ENCODE assay signal across 20 cellular contexts in the genomic region with DNA sequence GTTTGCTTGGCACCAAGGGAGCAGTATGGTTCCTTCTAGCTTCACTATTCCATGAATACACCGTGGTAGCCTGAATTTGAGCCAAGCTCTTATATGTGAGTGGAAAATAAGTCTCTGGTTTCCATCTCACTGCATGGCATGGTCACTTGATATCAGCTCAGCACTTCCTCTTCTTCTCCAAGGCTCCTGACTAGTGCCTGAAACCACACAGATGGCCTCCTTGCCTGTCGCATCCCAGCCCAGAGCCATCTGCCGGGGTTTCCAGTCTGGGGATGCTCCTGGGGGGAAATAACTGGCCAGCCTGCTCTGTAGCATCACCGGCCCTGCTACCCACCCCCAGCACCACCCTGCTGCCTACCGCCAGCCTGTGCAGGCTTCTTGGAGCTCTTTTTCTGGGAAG. TPM values are rescaled to one million over a fixed set of nuclear protein-coding genes. Genes with fewer than 3 reads are reported as not detected.
DNase-seq lines count a peak whose midpoint lies in the region; ATAC-seq, FAIRE-seq and TF ChIP-seq lines count a peak whose summit lies in the region.
"Had no signal": no experiment of that assay in that cellular context is flagged by ENCODE, and none has a peak within 500 bp of the region (broad histone marks: within the 10 kb centered on the region; RNA-seq: fewer than 3 reads in every experiment).

No MANE protein-coding gene starts in this region.

- no TSS peak for BruUV-seq in K562 (replicated peaks; lab: Mats Ljungman, UMichigan)

- no peak for TF ChIP-seq POLR2A in K562 (conservative IDR thresholded peaks at IDR 0.05)

- TF ChIP-seq EP300 in K562 (IDR thresholded peaks at IDR 0.05; ENCODE audit: low read length) = no peak

- no peaks in the 10 kb centered on the region for H4K20me1 ChIP-seq in K562 (replicated peaks; ENCODE audit: control insufficient read depth, insufficient read depth, low read length)

- no peaks in the 10 kb centered on the region for H3K79me2 ChIP-seq in K562 (ENCODE audit: control insufficient read depth, insufficient read depth, low read length)

- WGBS in K562 (ENCODE audit: insufficient coverage, low coverage, missing lambda C conversion rate) = 0% methylated on average over 5 of the region's 5 CpGs

- FAIRE-seq in K562 (lab: Jason Lieb, UNC) = no peak
- FAIRE-seq: GM12878 had no signal

- no peak for TF ChIP-seq CTCF in K562 (IDR thresholded peaks at IDR 0.05 in 2 of 3, conservative IDR thresholded peaks at IDR 0.05 in 1 of 3; ENCODE audit: insufficient read depth in 2 of 3, low read depth in 1 of 3, low read length in 3 of 3)

- no peak overlapping the region for H3K4me2 ChIP-seq in K562 (ENCODE audit: insufficient read depth, low read length)
- H3K4me2 ChIP-seq: KMS-11 had no signal

- CTCF ChIA-PET in K562 (lab: Yijun Ruan, JAX; ENCODE audit: low intra/inter-chr PET ratio) = no interaction called here

- 0 out of 5 replicates have a peak, but pooled peaks cover 0 to 5% of the 10 kb centered on the region in 2 experiments for H3K27me3 ChIP-seq in K562 (ENCODE audit: control insufficient read depth in 2 of 2, insufficient read depth in 2 of 2, low read length in 2 of 2)
- H3K27me3 ChIP-seq: BE2C, Peyer's patch had no signal

- no peak overlapping the region for H3K4me3 ChIP-seq in K562
- H3K4me3 ChIP-seq: GM12878, Peyer's patch had no signal

- in situ Hi-C loops in K562 (cut with MboI) = no loop called here

- H3K36me3 ChIP-seq in K562 (ENCODE audit: control insufficient read depth, insufficient read depth, low read length) = no peaks in the 10 kb centered on the region
- H3K36me3 ChIP-seq: BE2C, Peyer's patch had no signal

- H3K9ac ChIP-seq in K562 (ENCODE audit: insufficient read depth in 1 of 2, low read depth in 2 of 2, low read length in 2 of 2) = no peak overlapping the region
- H3K9ac ChIP-seq: KMS-11 had no signal

- H3K4me1 ChIP-seq in K562 (replicated peaks in 1 of 2; ENCODE audit: control insufficient read depth in 2 of 2, insufficient read depth in 2 of 2, low read length in 2 of 2) = no peaks in the 10 kb centered on the region
- H3K4me1 ChIP-seq: Peyer's patch had no signal

- peak; percentile 66 for DNase-seq in DMS 273 treated with DMSO at 0.1 percent for 48 hours (lab: John Stamatoyannopoulos, UW)
- DNase-seq in NCI-H1694 treated with DMSO at 0.1 percent for 48 hours (lab: John Stamatoyannopoulos, UW) = peak; percentile 46
- DNase-seq in OCI-M1 (lab: John Stamatoyannopoulos, UW) = peak; percentile 42
- no peak for DNase-seq in K562 (ENCODE audit: extremely low read depth in 1 of 4, low spot score in 3 of 4)
- DNase-seq in NCI-H1105 treated with DMSO at 0.1 percent for 48 hours (lab: John Stamatoyannopoulos, UW) = no peak
- DNase-seq in kidney tubule cell (ENCODE audit: low spot score) = no peak
- DNase-seq: BE2C; DND-41; H9; HFFc6; NCI-H1105; NCI-H2081 treated with DMSO at 0.1 percent for 48 hours; NCI-H226; NCI-H510A treated with DMSO at 0.1 percent for 48 hours; NK-92 treated with Interleukin-12 subunit alpha and Interleukin-12 subunit beta, amount 100 ng/mL, for 24 hours; Peyer's patch had no signal

- POLR2A ChIA-PET in K562 (lab: Yijun Ruan, JAX) = no interaction called here

- ATAC-seq in K562 (no peak), GM19395 (IDR thresholded peaks at IDR 0.05; ENCODE audit: unreplicated experiment) (no peak)
- ATAC-seq: GM12878 had no signal

- no peaks in the 10 kb centered on the region for H3K9me3 ChIP-seq in K562 (replicated peaks; ENCODE audit: control insufficient read depth, insufficient read depth, low read depth, low read length)
- H3K9me3 ChIP-seq: BE2C, Peyer's patch had no signal

- H2AFZ ChIP-seq in K562 (ENCODE audit: low read depth, low read length) = no peak overlapping the region

- intact Hi-C loops in K562 (cut with micrococcal nuclease) = no loop called here

- no peak overlapping the region for H3K27ac ChIP-seq in K562 (ENCODE audit: extremely low read depth, low read depth, low read length)
- H3K27ac ChIP-seq: KMS-11, Peyer's patch had no signal

- H3K9me1 ChIP-seq in K562 (ENCODE audit: control insufficient read depth, insufficient read depth, low read length) = no peaks in the 10 kb centered on the region

- TF ChIP-seq RAD21 in K562 (CRISPR knock-in tag; conservative IDR thresholded peaks at IDR 0.05 in 1 of 2, IDR thresholded peaks at IDR 0.05 in 1 of 2) = no peak

TF ChIP-seq in K562, 482 proteins besides CTCF, POLR2A, EP300 and RAD21:
- TF ChIP-seq CREB1 (IDR thresholded peaks at IDR 0.05) (no peak), CREB1 (CRISPR knock-in tag; IDR thresholded peaks at IDR 0.05) (no peak), SPI1 (IDR thresholded peaks at IDR 0.05; ENCODE audit: borderline replicate concordance, low read depth, low read length) (peak; percentile 62; the same call in 1 of the 2 replicates), BHLHE40 (IDR thresholded peaks at IDR 0.05; ENCODE audit: low read length) (no peak)

RNA-seq across cellular contexts. Expression of a gene that starts 7.7 kb away (rescaled TPM):
- total RNA-seq in K562 (2011; cell fraction: chromatin; rRNA removed; ENCODE audit: low replicate concordance) = not detected in 2 replicates
- not detected in 2 replicates for total RNA-seq in K562 (2011; cell fraction: nucleolus; rRNA removed)
- not detected in 2 replicates for total RNA-seq in K562 (2011; cell fraction: nucleoplasm; rRNA removed)
- total RNA-seq in K562 (2014; rRNA removed) = not detected in 2 replicates
- total RNA-seq in K562 (2014; rRNA removed; fragmentation: Illumina TruSeq; extraction: Trizol) = not detected in 2 replicates
- not detected in 2 replicates for total RNA-seq in K562 (2015; rRNA removed; fragmentation: Illumina TruSeq; extraction: Trizol)
- total RNA-seq in K562 (2021) = not detected in 2 replicates
- polyA plus RNA-seq in K562 (2011; rRNA removed) = not detected in 2 replicates
- not detected in 2 replicates for polyA plus RNA-seq in K562 (2011; cell fraction: cytosol; rRNA removed)
- not detected in 2 replicates for polyA plus RNA-seq in K562 (2011; cell fraction: nucleus; rRNA removed)
- 0.03 TPM in 1 of 2 replicates, not detected in the other for polyA plus RNA-seq in K562 (2012)
- polyA plus RNA-seq in K562 (2014; fragmentation: Illumina TruSeq; extraction: Trizol) = not detected in 2 replicates
- polyA plus RNA-seq in K562 (2014; fragmentation: Nextera tagmentation; extraction: Ambion mirVana) = not detected
- 0.05 TPM in 1 of 2 replicates, not detected in the other for polyA plus RNA-seq in K562 (2014; rRNA removed)
- not detected in 2 replicates for polyA minus RNA-seq in K562 (2011; rRNA and poly(A)+ RNA removed)
- not detected in 2 replicates for polyA minus RNA-seq in K562 (2011; cell fraction: cytosol; rRNA and poly(A)+ RNA removed)
- not detected in 2 replicates for polyA minus RNA-seq in K562 (2011; cell fraction: nucleus; rRNA and poly(A)+ RNA removed)
- total RNA-seq: GM12878; T-helper 1 cell treated with Interleukin-12 subunit alpha and Interleukin-12 subunit beta and Interleukin-4 antibody, amounts not matched to agents 30 ng/mL and 1 ng/mL, for 36 hours had no signal
- polyA plus RNA-seq: GM12878 had no signal

RNA-seq across cellular contexts. Expression of a gene that starts 32.3 kb away (rescaled TPM):
- 87.7 and 109 TPM in 2 replicates for total RNA-seq in K562 (2011; cell fraction: chromatin; rRNA removed; ENCODE audit: low replicate concordance)
- total RNA-seq in K562 (2011; cell fraction: nucleolus; rRNA removed) = 50.2 and 58.3 TPM in 2 replicates
- 72.6 and 98.8 TPM in 2 replicates for total RNA-seq in K562 (2011; cell fraction: nucleoplasm; rRNA removed)
- total RNA-seq in K562 (2014; rRNA removed) = 12.4 and 15.6 TPM in 2 replicates
- 11.5 and 12.4 TPM in 2 replicates for total RNA-seq in K562 (2014; rRNA removed; fragmentation: Illumina TruSeq; extraction: Trizol)
- total RNA-seq in K562 (2015; rRNA removed; fragmentation: Illumina TruSeq; extraction: Trizol) = 10.2 and 10.6 TPM in 2 replicates
- 21.8 and 22.6 TPM in 2 replicates for total RNA-seq in K562 (2021)
- polyA plus RNA-seq in K562 (2011; rRNA removed) = 27.9 and 29.7 TPM in 2 replicates
- 23.3 and 29.8 TPM in 2 replicates for polyA plus RNA-seq in K562 (2011; cell fraction: cytosol; rRNA removed)
- polyA plus RNA-seq in K562 (2011; cell fraction: nucleus; rRNA removed) = 27.1 and 31.3 TPM in 2 replicates
- polyA plus RNA-seq in K562 (2012) = 14.3 and 20.0 TPM in 2 replicates
- polyA plus RNA-seq in K562 (2014; fragmentation: Illumina TruSeq; extraction: Trizol) = 18.5 and 20.6 TPM in 2 replicates
- 10 to 100 TPM in 1 of 2 experiments, 1 to 10 TPM in 1; 8.2 to 12.3 TPM for polyA plus RNA-seq in K562 (2014; fragmentation: Nextera tagmentation; extraction: Ambion mirVana)
- 11.9 and 16.3 TPM in 2 replicates for polyA plus RNA-seq in K562 (2014; rRNA removed)
- polyA minus RNA-seq in K562 (2011; rRNA and poly(A)+ RNA removed) = 59.5 and 60.9 TPM in 2 replicates
- polyA minus RNA-seq in K562 (2011; cell fraction: cytosol; rRNA and poly(A)+ RNA removed) = 20.5 and 23.9 TPM in 2 replicates
- 58.3 and 74.0 TPM in 2 replicates for polyA minus RNA-seq in K562 (2011; cell fraction: nucleus; rRNA and poly(A)+ RNA removed)

Comparison
In these comparisons a context has a peak if more than half of its experiments do, and no peak if none do; other contexts are left out.
1. DNase-seq: peak in DMS 273 treated with DMSO at 0.1 percent for 48 hours (single experiment), NCI-H1694 treated with DMSO at 0.1 percent for 48 hours (single experiment) and OCI-M1 (single experiment); none in K562 (0 of 4), NCI-H1105 treated with DMSO at 0.1 percent for 48 hours (single experiment) and kidney tubule cell (single experiment).